In genomic region chr7:158885624-158886023, GRCh38 we compare ENCODE assay signal across 8 cellular contexts. TPM values are rescaled to one million over a fixed set of nuclear protein-coding genes. Genes with fewer than 3 reads are reported as not detected.
DNase-seq lines count a peak whose midpoint lies in the region; ATAC-seq and TF ChIP-seq lines count a peak whose summit lies in the region.

No MANE protein-coding gene starts in this region.

- H2BK15ac ChIP-seq in IMR-90 (ENCODE audit: low read depth, low read length): no peak overlapping the region

- H3K9me3 ChIP-seq in IMR-90 (ENCODE audit: control insufficient read depth, insufficient read depth, low read length): no peaks in the 10 kb centered on the region

- H3K4me3 ChIP-seq in IMR-90 (ENCODE audit: insufficient read depth, low read depth, low read length): no peak overlapping the region

- no peak overlapping the region for H4K91ac ChIP-seq in IMR-90 (ENCODE audit: insufficient read depth, low read depth, low read length)

- no peak overlapping the region for H2AK9ac ChIP-seq in IMR-90 (replicated peaks; ENCODE audit: low read depth, low read length, poor library complexity)

- no peak overlapping the region for H3K4me2 ChIP-seq in IMR-90 (ENCODE audit: low read depth, low read length)

- H3K14ac ChIP-seq in IMR-90 (replicated peaks; ENCODE audit: low read depth, low read length): no peak overlapping the region

- no peak overlapping the region for H3K56ac ChIP-seq in IMR-90 (ENCODE audit: extremely low read depth, insufficient read depth, low read length)

- no peak overlapping the region for H2AK5ac ChIP-seq in IMR-90 (ENCODE audit: low read depth, low read length)

- BruUV-seq in IMR-90 (replicated peaks; lab: Mats Ljungman, UMichigan): no TSS peak

- TF ChIP-seq POLR2A in IMR-90 (IDR thresholded peaks at IDR 0.05; ENCODE audit: low read depth, low read length): no peak

- dilution Hi-C loops in IMR-90 (cut with HindIII; ENCODE audit: low sequenced_read_pairs, unreplicated experiment): no loop called here

- no peak for ATAC-seq in IMR-90 (ENCODE audit: low read depth)
- ATAC-seq in SK-N-SH treated with all-trans-retinoic acid at 6 μM for 48 hours: peak; percentile 40; the same call in 1 of the 3 replicates
- no peak for ATAC-seq in GM21723 (IDR thresholded peaks at IDR 0.05; ENCODE audit: unreplicated experiment)
- no peak for ATAC-seq in HG03460 (IDR thresholded peaks at IDR 0.05; ENCODE audit: unreplicated experiment)

- H2BK120ac ChIP-seq in IMR-90 (ENCODE audit: low read depth, low read length): no peak overlapping the region

- peak; percentile 13 for TF ChIP-seq CTCF in AG09319 (IDR thresholded peaks at IDR 0.05; ENCODE audit: low read depth, low read length)
- TF ChIP-seq CTCF in IMR-90 (conservative IDR thresholded peaks at IDR 0.05; ENCODE audit: low read depth, low read length): peak; percentile 37

- POLR2A ChIA-PET in IMR-90 (lab: Charles Lee; ENCODE audit: unreplicated experiment): no interaction called here

- whole genome bisulfite sequencing in IMR-90 (ENCODE audit: extremely low coverage in 2 of 2, insufficient read length in 1 of 2), 2 experiments: 100% methylated on average over 1 of the region's 2 CpGs; no CpG with 5 or more reads in 1 of the 2 experiments

- no peaks in the 10 kb centered on the region for H4K20me1 ChIP-seq in IMR-90 (ENCODE audit: insufficient read depth, low read length)

- H3K9ac ChIP-seq in IMR-90 (ENCODE audit: low read depth, low read length): no peak overlapping the region

- H4K8ac ChIP-seq in IMR-90 (ENCODE audit: low read depth in 2 of 2, low read length in 2 of 2): no peak overlapping the region

- DNase-seq in AG09319 (ENCODE audit: extremely low read depth, low read depth): no peak
- peak; percentile 6 for DNase-seq in IMR-90
- DNase-seq in hepatic stellate cell (ENCODE audit: low spot score): peak; percentile 37
- no peak for DNase-seq in iPS-NIHi7 (ENCODE audit: extremely low spot score)
- DNase-seq in NCI-H2196 treated with DMSO at 0.1 percent for 48 hours (lab: John Stamatoyannopoulos, UW; ENCODE audit: unreplicated experiment): no peak

- peaks cover 17% of the 10 kb centered on the region for H3K36me3 ChIP-seq in IMR-90 (ENCODE audit: control insufficient read depth, insufficient read depth, low read length)

- H3K9me1 ChIP-seq in IMR-90 (ENCODE audit: insufficient read depth, low read length): no peaks in the 10 kb centered on the region

- in situ Hi-C loops in IMR-90 (cut with MboI; ENCODE audit: low sequenced_read_pairs): no loop called here

- no peak overlapping the region for H3K4ac ChIP-seq in IMR-90 (ENCODE audit: low read depth, low read length)

- H4K5ac ChIP-seq in IMR-90 (ENCODE audit: low read depth, low read length): no peak overlapping the region

- H3K27ac ChIP-seq in IMR-90 (ENCODE audit: insufficient read depth, low read length): no peak overlapping the region

- no peak overlapping the region for H2BK5ac ChIP-seq in IMR-90 (ENCODE audit: low read depth, low read length, poor library complexity, severe bottlenecking)

- intact Hi-C loops in IMR-90 (cut with micrococcal nuclease): loop anchor here (1.0 kb wide), 1 partner anchor 39 kb away; no protein-coding TSS in a partner anchor

- H3K79me1 ChIP-seq in IMR-90 (ENCODE audit: low read depth in 1 of 2, low read length in 2 of 2): no peaks in the 10 kb centered on the region

- H2BK20ac ChIP-seq in IMR-90 (ENCODE audit: low read depth, low read length): no peak overlapping the region

- H3K27me3 ChIP-seq in IMR-90 (ENCODE audit: control insufficient read depth, insufficient read depth, low read length): no peaks in the 10 kb centered on the region

- CTCF ChIA-PET in IMR-90 (lab: Yijun Ruan, JAX): interaction anchor here (0.8 to 1.0 kb wide), 2 partner anchors 12 to 14 kb away, joined by 3 to 5 read pairs; no protein-coding TSS in a partner anchor

- H3K18ac ChIP-seq in IMR-90 (ENCODE audit: low read depth, low read length): no peak overlapping the region

- no peaks in the 10 kb centered on the region for H3K4me1 ChIP-seq in IMR-90 (ENCODE audit: control insufficient read depth, insufficient read depth, low read length)

- no peak overlapping the region for H3K23ac ChIP-seq in IMR-90 (ENCODE audit: low read depth, low read length)

- no peak overlapping the region for H2AFZ ChIP-seq in IMR-90 (replicated peaks; ENCODE audit: low read length, poor library complexity)

- peak; percentile 32; the same call in 1 of the 2 replicates for TF ChIP-seq RAD21 in IMR-90 (IDR thresholded peaks at IDR 0.05; ENCODE audit: low read length)

TF ChIP-seq in IMR-90, 13 proteins besides CTCF, POLR2A, EP300 and RAD21:
- peak; percentile 22; the same call in 1 of the 2 replicates for TF ChIP-seq SMC3 (IDR thresholded peaks at IDR 0.05; ENCODE audit: low read depth, low read length)
- TF ChIP-seq CHD1 (IDR thresholded peaks at IDR 0.05; ENCODE audit: low read depth, low read length): no peak

TF ChIP-seq in SK-N-SH treated with all-trans-retinoic acid at 6 μM for 48 hours, 23 proteins besides CTCF, POLR2A, EP300 and RAD21:
- no peak for TF ChIP-seq ARNTL (CRISPR knock-in tag; IDR thresholded peaks at IDR 0.05; ENCODE audit: borderline replicate concordance, low read depth)
- no peak for TF ChIP-seq POU6F1 (CRISPR knock-in tag; IDR thresholded peaks at IDR 0.05; ENCODE audit: borderline replicate concordance, low read depth)
- TF ChIP-seq CSRNP3 (CRISPR knock-in tag; IDR thresholded peaks at IDR 0.05): no peak
- no peak for TF ChIP-seq ZNF565 (CRISPR knock-in tag; conservative IDR thresholded peaks at IDR 0.05; ENCODE audit: low read depth)
- no peak for TF ChIP-seq ZNF70 (CRISPR knock-in tag; IDR thresholded peaks at IDR 0.05)
- no peak for TF ChIP-seq CREB5 (CRISPR knock-in tag; IDR thresholded peaks at IDR 0.05; ENCODE audit: low read depth)
- no peak for TF ChIP-seq ZC3H10 (CRISPR knock-in tag; IDR thresholded peaks at IDR 0.05)
- TF ChIP-seq ZFP3 (CRISPR knock-in tag; IDR thresholded peaks at IDR 0.05): no peak
- no peak for TF ChIP-seq ESRRG (CRISPR knock-in tag; IDR thresholded peaks at IDR 0.05)
- TF ChIP-seq OSR1 (CRISPR knock-in tag; IDR thresholded peaks at IDR 0.05): no peak
- TF ChIP-seq PPARA (CRISPR knock-in tag; IDR thresholded peaks at IDR 0.05; ENCODE audit: borderline replicate concordance): no peak

RNA-seq across cellular contexts. Expression of gene DYNC2I1, which starts 29.3 kb away (rescaled TPM):
- 3.9 and 4.5 TPM in 2 replicates for total RNA-seq in IMR-90 (2012; rRNA removed)
- 11.5 and 14.4 TPM in 2 replicates for polyA plus RNA-seq in IMR-90 (2012; rRNA removed)
- 11.2 and 11.9 TPM in 2 replicates for polyA plus RNA-seq in IMR-90 (2012; cell fraction: cytosol; rRNA removed)
- polyA plus RNA-seq in IMR-90 (2012; cell fraction: nucleus; rRNA removed; ENCODE audit: low replicate concordance): 34.1 and 83.0 TPM in 2 replicates

RNA-seq across cellular contexts. Expression of gene ESYT2, which starts 56.3 kb away (rescaled TPM):
- 64.4 and 69.9 TPM in 2 replicates for total RNA-seq in IMR-90 (2012; rRNA removed)
- 23.7 and 26.7 TPM in 2 replicates for polyA plus RNA-seq in IMR-90 (2012; rRNA removed)
- 7.2 and 17.1 TPM in 2 replicates for polyA plus RNA-seq in IMR-90 (2012; cell fraction: cytosol; rRNA removed)
- 19.8 and 30.4 TPM in 2 replicates for polyA plus RNA-seq in IMR-90 (2012; cell fraction: nucleus; rRNA removed; ENCODE audit: low replicate concordance)

Comparison
In these comparisons a context has a peak if more than half of its experiments do, and no peak if none do; other contexts are left out.
1. DNase-seq: peak in IMR-90 (single experiment) and hepatic stellate cell (single experiment); none in AG09319 (single experiment), iPS-NIHi7 (single experiment) and NCI-H2196 treated with DMSO at 0.1 percent for 48 hours (single experiment).